ENCODE assay signal across 1 cellular context in the genomic region with DNA sequence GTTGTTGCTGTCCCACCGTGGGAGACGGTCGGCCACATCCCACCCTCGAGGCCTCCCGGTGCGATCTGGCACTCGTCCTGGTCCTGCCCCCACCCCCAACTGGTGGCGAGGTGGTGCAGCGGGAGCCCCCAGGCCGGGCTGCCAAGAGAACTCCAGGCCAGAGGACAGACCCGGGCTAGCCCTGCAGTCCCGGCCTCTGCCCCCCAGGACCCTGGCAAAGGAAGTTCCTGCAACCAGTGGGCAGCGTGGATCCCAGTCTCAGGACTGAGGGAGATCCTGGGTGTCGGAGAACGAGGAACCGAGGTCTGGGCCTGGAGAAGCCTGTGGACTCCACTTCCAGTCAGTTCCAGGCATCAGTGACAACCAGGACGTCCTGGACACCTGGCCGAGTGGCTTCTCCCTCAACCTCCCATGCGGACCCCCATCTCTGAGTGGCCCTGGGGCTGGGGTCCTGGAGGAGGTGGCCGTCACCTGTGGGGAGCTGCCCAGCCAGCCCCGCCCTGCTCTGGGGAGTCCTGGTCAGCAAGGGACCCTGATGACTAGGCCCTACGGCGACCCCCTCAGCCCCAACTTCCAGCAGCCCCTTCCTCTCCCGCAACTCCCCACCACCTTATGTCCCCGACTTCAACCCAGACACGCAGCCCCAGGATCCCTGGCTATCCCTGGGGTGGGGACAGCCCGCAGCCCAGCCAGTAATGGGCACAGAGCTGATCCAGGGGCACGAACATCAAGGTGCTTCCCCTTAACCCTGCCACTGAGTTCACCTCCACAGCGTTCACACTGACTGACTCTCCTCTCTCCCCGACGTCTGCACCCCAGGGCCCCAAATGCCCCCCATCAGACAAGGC.
TF ChIP-seq lines count a peak whose summit lies in the region.

No MANE protein-coding gene starts in this region.

TF ChIP-seq in WTC11, 78 proteins besides CTCF, POLR2A, EP300 and RAD21 (continued from another document):
- TF ChIP-seq, protein P1, sequence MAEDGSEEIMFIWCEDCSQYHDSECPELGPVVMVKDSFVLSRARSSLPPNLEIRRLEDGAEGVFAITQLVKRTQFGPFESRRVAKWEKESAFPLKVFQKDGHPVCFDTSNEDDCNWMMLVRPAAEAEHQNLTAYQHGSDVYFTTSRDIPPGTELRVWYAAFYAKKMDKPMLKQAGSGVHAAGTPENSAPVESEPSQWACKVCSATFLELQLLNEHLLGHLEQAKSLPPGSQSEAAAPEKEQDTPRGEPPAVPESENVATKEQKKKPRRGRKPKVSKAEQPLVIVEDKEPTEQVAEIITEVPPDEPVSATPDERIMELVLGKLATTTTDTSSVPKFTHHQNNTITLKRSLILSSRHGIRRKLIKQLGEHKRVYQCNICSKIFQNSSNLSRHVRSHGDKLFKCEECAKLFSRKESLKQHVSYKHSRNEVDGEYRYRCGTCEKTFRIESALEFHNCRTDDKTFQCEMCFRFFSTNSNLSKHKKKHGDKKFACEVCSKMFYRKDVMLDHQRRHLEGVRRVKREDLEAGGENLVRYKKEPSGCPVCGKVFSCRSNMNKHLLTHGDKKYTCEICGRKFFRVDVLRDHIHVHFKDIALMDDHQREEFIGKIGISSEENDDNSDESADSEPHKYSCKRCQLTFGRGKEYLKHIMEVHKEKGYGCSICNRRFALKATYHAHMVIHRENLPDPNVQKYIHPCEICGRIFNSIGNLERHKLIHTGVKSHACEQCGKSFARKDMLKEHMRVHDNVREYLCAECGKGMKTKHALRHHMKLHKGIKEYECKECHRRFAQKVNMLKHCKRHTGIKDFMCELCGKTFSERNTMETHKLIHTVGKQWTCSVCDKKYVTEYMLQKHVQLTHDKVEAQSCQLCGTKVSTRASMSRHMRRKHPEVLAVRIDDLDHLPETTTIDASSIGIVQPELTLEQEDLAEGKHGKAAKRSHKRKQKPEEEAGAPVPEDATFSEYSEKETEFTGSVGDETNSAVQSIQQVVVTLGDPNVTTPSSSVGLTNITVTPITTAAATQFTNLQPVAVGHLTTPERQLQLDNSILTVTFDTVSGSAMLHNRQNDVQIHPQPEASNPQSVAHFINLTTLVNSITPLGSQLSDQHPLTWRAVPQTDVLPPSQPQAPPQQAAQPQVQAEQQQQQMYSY (CRISPR knock-in tag; IDR thresholded peaks at IDR 0.05) = peak; percentile 64; the same call in 1 of the 2 replicates
- peak; percentile 33; the same call in 1 of the 2 replicates for TF ChIP-seq RELA (CRISPR knock-in tag; IDR thresholded peaks at IDR 0.05; ENCODE audit: borderline replicate concordance)
- TF ChIP-seq, protein P2, sequence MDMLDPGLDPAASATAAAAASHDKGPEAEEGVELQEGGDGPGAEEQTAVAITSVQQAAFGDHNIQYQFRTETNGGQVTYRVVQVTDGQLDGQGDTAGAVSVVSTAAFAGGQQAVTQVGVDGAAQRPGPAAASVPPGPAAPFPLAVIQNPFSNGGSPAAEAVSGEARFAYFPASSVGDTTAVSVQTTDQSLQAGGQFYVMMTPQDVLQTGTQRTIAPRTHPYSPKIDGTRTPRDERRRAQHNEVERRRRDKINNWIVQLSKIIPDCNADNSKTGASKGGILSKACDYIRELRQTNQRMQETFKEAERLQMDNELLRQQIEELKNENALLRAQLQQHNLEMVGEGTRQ (CRISPR knock-in tag; IDR thresholded peaks at IDR 0.05) = no peak
- TF ChIP-seq MYBL2 (CRISPR knock-in tag; IDR thresholded peaks at IDR 0.05) = no peak
- no peak for TF ChIP-seq TEAD4 (CRISPR knock-in tag; IDR thresholded peaks at IDR 0.05)
- TF ChIP-seq TEAD1 (CRISPR knock-in tag; IDR thresholded peaks at IDR 0.05) = 0 out of 2 replicates have a peak, but pooled peaks have one; percentile 3
- no peak for TF ChIP-seq SMAD4 (CRISPR knock-in tag; IDR thresholded peaks at IDR 0.05)
